Comparison of ENCODE assay signal across 15 cellular contexts in genomic region chr11:2315395-2316168, GRCh38. TPM values are rescaled to one million over a fixed set of nuclear protein-coding genes. Genes with fewer than 3 reads are reported as not detected.
A peak's percentile ranks its signal among the peaks of the same experiment; 100 is the strongest.
DNase-seq lines count a peak whose midpoint lies in the region; ATAC-seq and TF ChIP-seq lines count a peak whose summit lies in the region.
"Had no signal": no experiment of that assay in that cellular context is flagged by ENCODE, and none has a peak within 500 bp of the region (broad histone marks: within the 10 kb centered on the region; RNA-seq: fewer than 3 reads in every experiment).

No MANE protein-coding gene starts in this region.

- TF ChIP-seq POLR2A in ovary (IDR thresholded peaks at IDR 0.05): no peak

- no peak for TF ChIP-seq EP300 in ovary (IDR thresholded peaks at IDR 0.05)

- H3K4me3 ChIP-seq in ovary (no peak overlapping the region), upper lobe of right lung (no peak overlapping the region)
- H3K4me3 ChIP-seq: GM23338 had no signal

- TF ChIP-seq CTCF in ovary (IDR thresholded peaks at IDR 0.05) (no peak), upper lobe of right lung (IDR thresholded peaks at IDR 0.05) (no peak)

- H3K4me1 ChIP-seq in ovary (ENCODE audit: insufficient read depth) (peaks cover 22% of the 10 kb centered on the region), upper lobe of right lung (peaks cover 15% of the 10 kb centered on the region)

- H3K27me3 ChIP-seq in ovary: no peaks in the 10 kb centered on the region
- no peaks in the 10 kb centered on the region for H3K27me3 ChIP-seq in upper lobe of right lung

- H3K27ac ChIP-seq in ovary: peak overlapping the region; percentile 77 to 83
- peak overlapping the region; percentile 55 for H3K27ac ChIP-seq in upper lobe of right lung
- H3K27ac ChIP-seq: 22Rv1 had no signal

- peak; percentile 49 for ATAC-seq in left ventricle myocardium superior
- ATAC-seq in upper lobe of right lung: no peak
- ATAC-seq: GM23338 had no signal

- peak; percentile 41 for DNase-seq in activated CD8-positive, alpha-beta memory T cell treated with anti-CD3 and anti-CD28 coated beads, Interleukin-2, amount 50 U/mL, for 48 hours
- DNase-seq in activated CD8-positive, alpha-beta memory T cell treated with anti-CD3 and anti-CD28 coated beads, Interleukin-2, amount 50 U/mL, for 4 hours: no peak
- no peak for DNase-seq in left ventricle myocardium superior
- peak in 3 of 5 donors; percentile 20 to 65 (median 61) for DNase-seq in ovary
- peak; percentile 63 for DNase-seq in upper lobe of right lung
- DNase-seq in activated CD4-positive, CD25-positive, alpha-beta regulatory T cell treated with anti-CD3 and anti-CD28 coated beads, Interleukin-2, amount 50 U/mL, for 72 hours: no peak
- DNase-seq in COLO829 (ENCODE audit: low spot score): no peak
- no peak for DNase-seq in LoVo (ENCODE audit: low spot score)
- DNase-seq: activated CD4-positive, alpha-beta T cell treated with anti-CD3 and anti-CD28 coated beads, Interleukin-2, amount 10 ng/mL, durations not matched to agents 7 days and 5 days; endodermal cell; NCI-H1436 treated with DMSO at 0.1 percent for 48 hours; stimulated activated naive CD4-positive, alpha-beta T cell treated with Interleukin-2 at 50 U/mL for 16 hours had no signal

- WGBS in ovary, 3 donors: 71 to 73% (median 71%) methylated on average over 22 to 25 of the region's 25 CpGs

- H3K36me3 ChIP-seq in ovary: no peaks in the 10 kb centered on the region
- H3K36me3 ChIP-seq in upper lobe of right lung: no peaks in the 10 kb centered on the region

- intact Hi-C loops in left ventricle myocardium superior (cut with micrococcal nuclease) (no loop called here), ovary (cut with DNase I) (loop anchor here in 1 of 4 donors (5.0 kb wide), 1 partner anchor 62 kb away; the partner anchor contains the start of gene CD81), upper lobe of right lung (cut with DNase I) (no loop called here)

- H3K9me3 ChIP-seq in ovary (no peaks in the 10 kb centered on the region), upper lobe of right lung (no peaks in the 10 kb centered on the region)

RNA-seq across cellular contexts. Expression of gene TSPAN32, which starts 13.8 kb away (rescaled TPM):
- 19.9 TPM for total RNA-seq in left ventricle myocardium superior
- 1 to 10 TPM in 3 of 7 donors, under 1 TPM in 3, not detected in 1; 0.63 to 3.9 (median 1.3) TPM for total RNA-seq in ovary
- 1 to 10 TPM in 1 of 2 donors, not detected in 1; 1.3 TPM for polyA plus RNA-seq in ovary
- 12.2 TPM for total RNA-seq in upper lobe of right lung
- total RNA-seq: endodermal cell, GM23338, NCI-H460 had no signal
- polyA plus RNA-seq: GM23338 had no signal

RNA-seq across cellular contexts. Expression of gene C11orf21, which starts 13.9 kb away (rescaled TPM):
- 66.5 TPM for total RNA-seq in left ventricle myocardium superior
- total RNA-seq in ovary: under 1 TPM in 5 of 7 donors, not detected in 2; 0.12 to 0.75 (median 0.31) TPM
- under 1 TPM; 0.35 to 0.65 TPM for polyA plus RNA-seq in ovary
- 6.5 TPM for total RNA-seq in upper lobe of right lung
- total RNA-seq: GM23338, NCI-H460 had no signal
- polyA plus RNA-seq: GM23338 had no signal

RNA-seq across cellular contexts. Expression of gene ASCL2, which starts 45.2 kb away (rescaled TPM):
- total RNA-seq in left ventricle myocardium superior (0.17 TPM), ovary (1 to 10 TPM in 1 of 7 donors, under 1 TPM in 6; 0.18 to 1.3 (median 0.25) TPM), upper lobe of right lung (2.2 TPM)
- polyA plus RNA-seq in ovary: under 1 TPM; 0.10 to 0.12 TPM
- total RNA-seq: endodermal cell, NCI-H460 had no signal

Comparison
In these comparisons a context has a peak if more than half of its experiments do, and no peak if none do; other contexts are left out.
1. DNase-seq: peak in activated CD8-positive, alpha-beta memory T cell treated with anti-CD3 and anti-CD28 coated beads, Interleukin-2, amount 50 U/mL, for 48 hours (single experiment), ovary (3 of 5) and upper lobe of right lung (single experiment); none in activated CD8-positive, alpha-beta memory T cell treated with anti-CD3 and anti-CD28 coated beads, Interleukin-2, amount 50 U/mL, for 4 hours (single experiment), left ventricle myocardium superior (single experiment), activated CD4-positive, CD25-positive, alpha-beta regulatory T cell treated with anti-CD3 and anti-CD28 coated beads, Interleukin-2, amount 50 U/mL, for 72 hours (single experiment), COLO829 (single experiment) and LoVo (single experiment).